Comparison of ENCODE assay signal across 17 cellular contexts in genomic region chr16:12543700-12544476, GRCh38.
A peak's percentile ranks its signal among the peaks of the same experiment; 100 is the strongest.
DNase-seq lines count a peak whose midpoint lies in the region; FAIRE-seq and TF ChIP-seq lines count a peak whose summit lies in the region.
"Had no signal": no experiment of that assay in that cellular context is flagged by ENCODE, and none has a peak within 500 bp of the region (broad histone marks: within the 10 kb centered on the region; RNA-seq: fewer than 3 reads in every experiment).

No MANE protein-coding gene starts in this region.

- H3K9ac ChIP-seq in skeletal muscle satellite cell (ENCODE audit: low read depth, low read length): no peak overlapping the region

- H3K27ac ChIP-seq in SJSA1: peak overlapping the region; percentile 31; the same call in 1 of the 2 replicates
- H3K27ac ChIP-seq: breast epithelium, heart right ventricle, thoracic aorta had no signal

- H3K27me3 Mint-ChIP-seq in MCF 10A (ENCODE audit: insufficient read depth, unreplicated experiment): no peaks in the 10 kb centered on the region
- H3K27me3 Mint-ChIP-seq: activated naive CD4-positive, alpha-beta T cell treated with anti-CD3 and anti-CD28 coated beads, Interleukin-2, amount 50 U/mL, for 24 hours had no signal

- peak; percentile 26 for FAIRE-seq in GM18507 (lab: Jason Lieb, UNC)

- H3K36me3 Mint-ChIP-seq in MCF 10A (ENCODE audit: insufficient read depth, unreplicated experiment): no peaks in the 10 kb centered on the region

- H3K4me1 ChIP-seq in SJSA1 (replicated peaks) (peaks cover 32% of the 10 kb centered on the region), skeletal muscle satellite cell (ENCODE audit: control insufficient read depth, insufficient read depth, low read length) (peaks cover 20% of the 10 kb centered on the region)
- H3K4me1 ChIP-seq: breast epithelium had no signal

- H3K4me3 ChIP-seq in SJSA1 (no peak overlapping the region), skeletal muscle satellite cell (ENCODE audit: low read length) (no peak overlapping the region)
- H3K4me3 ChIP-seq: breast epithelium, heart right ventricle, skin epidermis, thoracic aorta had no signal

- H3K27me3 ChIP-seq in SJSA1 (replicated peaks): no peaks in the 10 kb centered on the region
- no peaks in the 10 kb centered on the region for H3K27me3 ChIP-seq in skeletal muscle satellite cell (ENCODE audit: control insufficient read depth, insufficient read depth, low read length)
- H3K27me3 ChIP-seq: breast epithelium, heart right ventricle had no signal

- H3K27ac Mint-ChIP-seq in MCF 10A (ENCODE audit: low read depth, unreplicated experiment): no peak overlapping the region
- H3K27ac Mint-ChIP-seq: activated naive CD4-positive, alpha-beta T cell treated with anti-CD3 and anti-CD28 coated beads, Interleukin-2, amount 50 U/mL, for 24 hours had no signal

- peak overlapping the region; percentile 14 for H3K4me2 ChIP-seq in skeletal muscle satellite cell (ENCODE audit: low read length)

- no peak overlapping the region for H3K4me3 Mint-ChIP-seq in MCF 10A (ENCODE audit: unreplicated experiment)
- H3K4me3 Mint-ChIP-seq: activated naive CD4-positive, alpha-beta T cell treated with anti-CD3 and anti-CD28 coated beads, Interleukin-2, amount 50 U/mL, for 24 hours had no signal

- BruUV-seq in MCF 10A (replicated peaks; lab: Mats Ljungman, UMichigan): no TSS peak

- peaks cover 6% of the 10 kb centered on the region for H3K4me1 Mint-ChIP-seq in MCF 10A (ENCODE audit: insufficient read depth, unreplicated experiment)

- no peaks in the 10 kb centered on the region for H3K9me3 ChIP-seq in SJSA1 (replicated peaks)
- H3K9me3 ChIP-seq in skeletal muscle satellite cell (replicated peaks; ENCODE audit: low read length): no peaks in the 10 kb centered on the region
- H3K9me3 ChIP-seq: breast epithelium, heart right ventricle, thoracic aorta had no signal

- POLR2A ChIA-PET in MCF 10A (lab: Yijun Ruan, JAX): no interaction called here

- TF ChIP-seq CTCF in MCF 10A (IDR thresholded peaks at IDR 0.05; ENCODE audit: unreplicated experiment): no peak

- H3K9me3 Mint-ChIP-seq in MCF 10A (ENCODE audit: unreplicated experiment): no peaks in the 10 kb centered on the region
- H3K9me3 Mint-ChIP-seq: activated naive CD4-positive, alpha-beta T cell treated with anti-CD3 and anti-CD28 coated beads, Interleukin-2, amount 50 U/mL, for 24 hours had no signal

- intact Hi-C loops in MCF 10A (cut with micrococcal nuclease): no loop called here

- DNase-seq in GM18507 (ENCODE audit: extremely low spot score, insufficient read length, low read depth): no peak
- no peak for DNase-seq in SJSA1 (ENCODE audit: low read depth in 1 of 2, low spot score in 2 of 2)
- DNase-seq in kidney tubule cell (ENCODE audit: low spot score): peak; percentile 6
- no peak for DNase-seq in MCF 10A (ENCODE audit: unreplicated experiment)
- DNase-seq in activated T-cell treated with anti-CD3 and anti-CD28 coated beads, Interleukin-2, amount 50 U/mL, for 1 hour: no peak
- no peak for DNase-seq in activated gamma-delta T cell (lab: John Stamatoyannopoulos, UW)
- DNase-seq: activated CD4-positive, alpha-beta T cell treated with anti-CD3 and anti-CD28 coated beads for 4 hours; AML-193; heart right ventricle; islet precursor cell; NCI-H1092 treated with DMSO at 0.1 percent for 48 hours; NCI-H748 treated with DMSO at 0.1 percent for 48 hours had no signal

- CTCF ChIA-PET in MCF 10A (lab: Yijun Ruan, JAX): no interaction called here

- H3K36me3 ChIP-seq in SJSA1 (no peaks in the 10 kb centered on the region), skeletal muscle satellite cell (ENCODE audit: insufficient read depth, low read length) (no peaks in the 10 kb centered on the region)
- H3K36me3 ChIP-seq: breast epithelium, heart right ventricle, thoracic aorta had no signal
